8 cellular contexts compared by ENCODE assay signal in genomic region chr2:183124222-183124956, GRCh38. TPM values are rescaled to one million over a fixed set of nuclear protein-coding genes. Genes with fewer than 3 reads are reported as not detected.
DNase-seq lines count a peak whose midpoint lies in the region; ATAC-seq, FAIRE-seq and TF ChIP-seq lines count a peak whose summit lies in the region.

A gene with protein sequence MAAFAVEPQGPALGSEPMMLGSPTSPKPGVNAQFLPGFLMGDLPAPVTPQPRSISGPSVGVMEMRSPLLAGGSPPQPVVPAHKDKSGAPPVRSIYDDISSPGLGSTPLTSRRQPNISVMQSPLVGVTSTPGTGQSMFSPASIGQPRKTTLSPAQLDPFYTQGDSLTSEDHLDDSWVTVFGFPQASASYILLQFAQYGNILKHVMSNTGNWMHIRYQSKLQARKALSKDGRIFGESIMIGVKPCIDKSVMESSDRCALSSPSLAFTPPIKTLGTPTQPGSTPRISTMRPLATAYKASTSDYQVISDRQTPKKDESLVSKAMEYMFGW (plus strand): TSS chr2:183124443. CDS start chr2:183124458, 15 bp downstream.

- H3K4me3 ChIP-seq in heart left ventricle (peak within 1 kb of the TSS; percentile 67 to 91 (median 77)), upper lobe of left lung (peak within 1 kb of the TSS; percentile 68 to 93 (median 84))

- no peak for TF ChIP-seq EP300 in upper lobe of left lung (IDR thresholded peaks at IDR 0.05)

- WGBS in adipose tissue, 3 donors, result 0% methylated on average over 42 to 43 of the region's 43 CpGs
- WGBS in heart left ventricle, 4 donors, result 0 to 1% (median 0%) methylated on average over 32 to 43 of the region's 43 CpGs
- WGBS in upper lobe of left lung, 2 donors, result 0 to 1% methylated on average over 33 to 43 of the region's 43 CpGs

- peaks cover 0 to 10% (median 6%) of the 10 kb centered on the region in 9 donors for H3K36me3 ChIP-seq in heart left ventricle
- H3K36me3 ChIP-seq in upper lobe of left lung, result peaks cover 0 to 9% (median 0%) of the 10 kb centered on the region in 4 donors

- no peaks in the 10 kb centered on the region for H3K9me3 ChIP-seq in heart left ventricle
- no peaks in the 10 kb centered on the region for H3K9me3 ChIP-seq in upper lobe of left lung

- H3K27me3 Mint-ChIP-seq in T-cell, result peaks cover 7 to 9% of the 10 kb centered on the region in 2 donors

- TF ChIP-seq CTCF in heart left ventricle (IDR thresholded peaks at IDR 0.05), result no peak
- no peak for TF ChIP-seq CTCF in upper lobe of left lung (IDR thresholded peaks at IDR 0.05)

- CTCF ChIA-PET in T-cell (lab: Charles Lee), result interaction anchor here in 1 of 2 donors (0.8 to 1.2 kb wide), 2 partner anchors 45 to 47 kb away, joined by 3 to 4 read pairs; no protein-coding TSS in a partner anchor

- H3K9me3 Mint-ChIP-seq in T-cell, result no peaks in the 10 kb centered on the region

- H3K27me3 ChIP-seq in heart left ventricle (no peaks in the 10 kb centered on the region), upper lobe of left lung (no peaks in the 10 kb centered on the region)

- TF ChIP-seq POLR2A in GM12891 (IDR thresholded peaks at IDR 0.05; ENCODE audit: low read depth, low read length) (peak; percentile 87), heart left ventricle (IDR thresholded peaks at IDR 0.05) (no peak), upper lobe of left lung (IDR thresholded peaks at IDR 0.05) (peak in 2 of 4 donors; percentile 21 to 42)

- FAIRE-seq in GM12891 (lab: Jason Lieb, UNC), result peak; percentile 97

- H3K4me1 Mint-ChIP-seq in T-cell, result peaks cover 33 to 44% (median 40%) of the 10 kb centered on the region in 3 donors

- peaks cover 6% of the 10 kb centered on the region for H3K36me3 Mint-ChIP-seq in T-cell

- intact Hi-C loops in heart left ventricle (cut with DNase I), result loop anchor here in 7 of 10 donors (1.0 to 10.0 kb wide), 7 partner anchors 42 to 90 kb away; partner anchors contain the start of genes DUSP19 (in 5 of the 7) and NCKAP1 (in 2 of the 7)

- peak within 1 kb of the TSS; percentile 93 to 96 (median 95) for H3K4me3 Mint-ChIP-seq in T-cell

- peak within 1 kb of the TSS; percentile 30 for H3K27ac ChIP-seq in adipose tissue (ENCODE audit: low read depth, low read length)
- peak within 1 kb of the TSS; percentile 11 to 88 (median 78) for H3K27ac ChIP-seq in heart left ventricle
- peak within 1 kb of the TSS; percentile 79 to 91 (median 86) for H3K27ac ChIP-seq in upper lobe of left lung

- peak; percentile 33 for DNase-seq in GM12891 (ENCODE audit: insufficient read length, low spot score)
- peak; percentile 50 for DNase-seq in NCI-H1436 treated with DMSO at 0.1 percent for 48 hours (lab: John Stamatoyannopoulos, UW)
- DNase-seq in T-cell, result peak; percentile 62 to 85 (median 76)
- DNase-seq in heart left ventricle, result peak; percentile 81 to 86 (median 83)
- DNase-seq in pons (ENCODE audit: low spot score), result peak; percentile 91
- peak; percentile 44 to 84 for DNase-seq in upper lobe of left lung

- ATAC-seq in HG02840 (IDR thresholded peaks at IDR 0.05; ENCODE audit: low FRiP score, unreplicated experiment), result peak; percentile 87
- peak; percentile 95 to 96 (median 96) for ATAC-seq in T-cell (replicated peaks in 1 of 4)
- ATAC-seq in heart left ventricle, result peak; percentile 97 to 99 (median 98)
- peak; percentile 96 to 98 for ATAC-seq in upper lobe of left lung (ENCODE audit: low FRiP score in 2 of 2)

- peak within 1 kb of the TSS; percentile 94 to 97 for H3K27ac Mint-ChIP-seq in T-cell

- POLR2A ChIA-PET in T-cell (lab: Charles Lee), result no interaction called here

- H3K4me1 ChIP-seq in heart left ventricle, result peaks cover 0 to 25% (median 11%) of the 10 kb centered on the region in 12 donors
- H3K4me1 ChIP-seq in upper lobe of left lung, result peaks cover 12 to 22% (median 14%) of the 10 kb centered on the region in 4 donors

TF ChIP-seq in GM12891, 5 proteins besides CTCF, POLR2A, EP300 and RAD21:
- peak; percentile 78 for TF ChIP-seq POU2F2 (IDR thresholded peaks at IDR 0.05; ENCODE audit: low read depth, low read length)
- TF ChIP-seq PAX5 (IDR thresholded peaks at IDR 0.05; ENCODE audit: insufficient read depth, low read length, severe bottlenecking), result no peak
- TF ChIP-seq TAF1 (IDR thresholded peaks at IDR 0.05; ENCODE audit: low read depth, low read length), result peak; percentile 74
- peak; percentile 76 for TF ChIP-seq POLR2AphosphoS5 (IDR thresholded peaks at IDR 0.05; ENCODE audit: low read depth, low read length)
- peak; percentile 93 for TF ChIP-seq SPI1 (IDR thresholded peaks at IDR 0.05; ENCODE audit: low read depth, low read length)

RNA-seq across cellular contexts. Expression of the gene that starts here (rescaled TPM):
- polyA plus RNA-seq in GM12891 (2012; ENCODE audit: low read depth, missing spikeins), result 9.0 TPM
- total RNA-seq in T-cell (10 to 100 TPM; 11.0 to 19.5 (median 16.4) TPM), heart left ventricle (10 to 100 TPM in 1 of 9 donors, 1 to 10 TPM in 8; 6.2 to 10.4 (median 8.0) TPM), upper lobe of left lung (10 to 100 TPM in 4 of 6 donors, 1 to 10 TPM in 2; 3.8 to 17.5 (median 13.5) TPM)
- polyA plus RNA-seq in adipose tissue (10 to 100 TPM in 1 of 3 donors, 1 to 10 TPM in 2; 7.0 to 11.4 (median 9.5) TPM), heart left ventricle (10 to 100 TPM in 1 of 2 donors, 1 to 10 TPM in 1; 5.4 to 14.4 TPM)

Comparison
In these comparisons a context has a peak if more than half of its experiments do, and no peak if none do; other contexts are left out.
1. Peak in every context shown above with its lines: DNase-seq, ATAC-seq, H3K4me3 ChIP-seq and H3K27ac ChIP-seq.
2. DNase-seq: peak in every context shown above with its lines; median percentile 91 in pons; 83 in heart left ventricle; 76 in T-cell; 64 in upper lobe of left lung; 50 in NCI-H1436 treated with DMSO at 0.1 percent for 48 hours; 33 in GM12891.
3. H3K27ac ChIP-seq: peak in every context shown above with its lines; median percentile 86 in upper lobe of left lung; 78 in heart left ventricle; 30 in adipose tissue.